ENCODE assay signal across 32 cellular contexts in the genomic region with DNA sequence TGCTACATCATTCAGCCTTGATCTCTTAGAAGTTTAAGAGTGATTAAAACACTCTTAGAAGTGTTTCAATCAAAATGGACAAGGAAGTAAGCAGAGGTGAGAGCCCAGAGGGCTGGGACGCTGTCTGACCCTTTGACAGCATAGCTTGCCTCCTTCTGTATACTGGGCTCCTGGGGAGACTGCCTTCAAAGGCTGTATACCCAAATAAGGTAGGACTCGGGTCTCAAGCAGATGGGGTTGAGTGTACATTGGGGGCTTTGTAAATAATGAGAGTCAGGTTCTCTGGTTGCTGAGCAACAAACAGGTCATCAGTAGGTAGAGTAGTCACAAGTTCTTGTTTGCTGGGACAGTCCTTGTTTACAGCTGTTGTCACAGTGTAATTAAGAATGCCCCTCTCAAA.
"Had no signal": no experiment of that assay in that cellular context is flagged by ENCODE, and none has a peak within 500 bp of the region (broad histone marks: within the 10 kb centered on the region; RNA-seq: fewer than 3 reads in every experiment).

No MANE protein-coding gene starts in this region.

- FAIRE-seq: astrocyte, bronchial epithelial cell, colon, RCC 7860, TTC549 had no signal

- ATAC-seq: activated CD4-positive, alpha-beta T cell treated with anti-CD3 and anti-CD28 coated beads for 36 hours; activated CD4-positive, CD25-positive, alpha-beta regulatory T cell treated with anti-CD3 and anti-CD28 coated beads, Interleukin-2, amount 50 U/mL, for 24 hours; activated CD8-positive, alpha-beta T cell treated with anti-CD3 and anti-CD28 coated beads, Interleukin-2, amount 10 ng/mL, durations not matched to agents 7 days and 5 days; PC-3; Right ventricle myocardium inferior had no signal

- H3K36me3 ChIP-seq: SJCRH30 had no signal

- H3K4me3 ChIP-seq: SJCRH30, SK-N-MC had no signal

- H3K27ac ChIP-seq: RWPE1, SJCRH30, SK-N-MC had no signal

- DNase-seq: activated CD4-positive, alpha-beta T cell treated with anti-CD3 and anti-CD28 coated beads for 36 hours; activated CD4-positive, alpha-beta T cell treated with anti-CD3 and anti-CD28 coated beads, Interleukin-2, amount 10 ng/mL, durations not matched to agents 7 days and 5 days; activated CD4-positive, alpha-beta T cell treated with anti-CD3 and anti-CD28 coated beads, Interleukin-2, amount 50 U/mL, for 48 hours; activated CD8-positive, alpha-beta T cell treated with anti-CD3 and anti-CD28 coated beads, Interleukin-2, amount 10 ng/mL, durations not matched to agents 7 days and 5 days; activated gamma-delta T cell; activated naive CD4-positive, alpha-beta T cell treated with Interleukin-2 at 50 U/mL for 16 hours; activated naive CD8-positive, alpha-beta T cell treated with anti-CD3 and anti-CD28 coated beads, Interleukin-2, amount 10 ng/mL, durations not matched to agents 7 days and 5 days; activated T-cell treated with anti-CD3 and anti-CD28 coated beads, Interleukin-2, amount 50 U/mL, for 24 hours; amygdala; caudate nucleus; Karpas-422; KBM-7; NCI-H1105; NCI-H1417 treated with DMSO at 0.1 percent for 48 hours; NCI-H187 treated with DMSO at 0.1 percent for 48 hours; NCI-H2081; NCI-H2227 treated with DMSO at 0.1 percent for 48 hours; NCI-H446; NCI-H510A treated with DMSO at 0.1 percent for 48 hours; NCI-H774; NK-92 treated with Interleukin-12 subunit alpha and Interleukin-12 subunit beta, amount 100 ng/mL, for 24 hours; PC-3; SJCRH30 had no signal

- H3K27me3 ChIP-seq: SJCRH30 had no signal

- H3K9me3 ChIP-seq: SJCRH30 had no signal
